Comparison of ENCODE assay signal across 9 cellular contexts in the genomic region with DNA sequence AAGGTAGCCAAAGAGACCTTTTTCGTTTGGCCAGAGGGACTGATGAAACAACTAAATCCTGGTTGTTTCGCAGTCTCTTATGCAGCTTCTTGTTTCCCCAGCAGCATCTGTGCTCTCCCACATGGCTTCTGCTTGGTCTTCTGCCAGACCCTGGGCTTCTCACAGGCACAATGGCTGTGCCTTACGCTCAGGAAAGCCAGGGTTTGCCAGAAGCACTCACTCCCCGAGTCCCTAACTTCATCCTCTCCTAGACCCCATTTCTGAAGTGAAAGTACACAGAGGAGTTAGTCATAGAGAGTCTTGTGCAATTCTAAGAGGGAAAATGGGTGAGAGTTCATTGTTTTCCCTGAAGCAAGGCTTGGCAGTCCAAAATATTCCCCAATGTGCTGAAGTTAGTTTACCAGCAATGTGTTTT.
DNase-seq lines count a peak whose midpoint lies in the region; ATAC-seq and TF ChIP-seq lines count a peak whose summit lies in the region.
"Had no signal": no experiment of that assay in that cellular context is flagged by ENCODE, and none has a peak within 500 bp of the region (broad histone marks: within the 10 kb centered on the region; RNA-seq: fewer than 3 reads in every experiment).

No MANE protein-coding gene starts in this region.

- ATAC-seq in Panc1 (peak; percentile 26; the same call in 1 of the 2 replicates), HG02970 (IDR thresholded peaks at IDR 0.05; ENCODE audit: low FRiP score, unreplicated experiment) (no peak), GM18909 (IDR thresholded peaks at IDR 0.05; ENCODE audit: poor library complexity, unreplicated experiment) (no peak)
- no peak for ATAC-seq in stimulated activated naive CD8-positive, alpha-beta T cell treated with anti-CD3 and anti-CD28 coated beads, Interleukin-15, amount 100 ng/mL, for 72 hours

- TF ChIP-seq EP300 in ovary (IDR thresholded peaks at IDR 0.05): peak; percentile 83

- H3K9me3 Mint-ChIP-seq in stimulated activated naive CD8-positive, alpha-beta T cell treated with anti-CD3 and anti-CD28 coated beads, Interleukin-15, amount 100 ng/mL, for 72 hours: no peaks in the 10 kb centered on the region

- no peaks in the 10 kb centered on the region for H3K4me1 Mint-ChIP-seq in stimulated activated naive CD8-positive, alpha-beta T cell treated with anti-CD3 and anti-CD28 coated beads, Interleukin-15, amount 100 ng/mL, for 72 hours

- H3K27ac ChIP-seq in Panc1 (ENCODE audit: low read length): peak overlapping the region; percentile 5; the same call in 1 of the 2 replicates
- peak overlapping the region; percentile 67 to 81 for H3K27ac ChIP-seq in ovary

- H3K27ac Mint-ChIP-seq in stimulated activated naive CD8-positive, alpha-beta T cell treated with anti-CD3 and anti-CD28 coated beads, Interleukin-15, amount 100 ng/mL, for 72 hours: no peak overlapping the region

- no peaks in the 10 kb centered on the region for H3K27me3 Mint-ChIP-seq in stimulated activated naive CD8-positive, alpha-beta T cell treated with anti-CD3 and anti-CD28 coated beads, Interleukin-15, amount 100 ng/mL, for 72 hours

- TF ChIP-seq POLR2A in ovary (IDR thresholded peaks at IDR 0.05): peak; percentile 49

- BruUV-seq in Panc1 (replicated peaks; lab: Mats Ljungman, UMichigan): no TSS peak

- 14 to 20% (median 15%) methylated on average over 4 of the region's 4 CpGs for WGBS in ovary, 3 donors

- in situ Hi-C loops in Panc1 (cut with HindIII; ENCODE audit: low pct_unique_long_range_greater_than_20kb, low sequenced_read_pairs): no loop called here

- H3K9me3 ChIP-seq in Panc1 (ENCODE audit: control insufficient read depth, insufficient read depth, low read depth, low read length) (no peaks in the 10 kb centered on the region), ovary (no peaks in the 10 kb centered on the region)

- H3K4me1 ChIP-seq in Panc1 (ENCODE audit: control insufficient read depth, insufficient read depth, low read length) (no peaks in the 10 kb centered on the region), ovary (ENCODE audit: insufficient read depth) (peaks cover 9% of the 10 kb centered on the region)

- no peak overlapping the region for H3K4me3 Mint-ChIP-seq in stimulated activated naive CD8-positive, alpha-beta T cell treated with anti-CD3 and anti-CD28 coated beads, Interleukin-15, amount 100 ng/mL, for 72 hours

- DNase-seq in AG20443 (ENCODE audit: low spot score): peak; percentile 76
- no peak for DNase-seq in Panc1 (ENCODE audit: low read depth, low spot score)
- peak; percentile 88 for DNase-seq in fibroblast of peridontal ligament (ENCODE audit: extremely low read depth)
- DNase-seq in ovary: peak; percentile 74 to 86 (median 84)
- DNase-seq in cortex of kidney (lab: John Stamatoyannopoulos, UW): no peak
- DNase-seq in stimulated activated naive CD8-positive, alpha-beta T cell treated with anti-CD3 and anti-CD28 coated beads, Interleukin-15, amount 100 ng/mL, for 72 hours: no peak
- DNase-seq: NCI-H2107 had no signal

- POLR2A ChIA-PET in Panc1 (lab: Charles Lee): no interaction called here

- no peak for TF ChIP-seq CTCF in Panc1 (IDR thresholded peaks at IDR 0.05)
- TF ChIP-seq CTCF in ovary (IDR thresholded peaks at IDR 0.05): no peak

- CTCF ChIA-PET in Panc1 (lab: Charles Lee): no interaction called here

- H3K4me3 ChIP-seq in Panc1 (ENCODE audit: low read depth in 2 of 2, low read length in 2 of 2): no peak overlapping the region
- peak overlapping the region; percentile 7 for H3K4me3 ChIP-seq in ovary

- intact Hi-C loops in Panc1 (cut with micrococcal nuclease; ENCODE audit: unreplicated experiment): no loop called here
- intact Hi-C loops in ovary (cut with DNase I): no loop called here

- H3K36me3 ChIP-seq in Panc1 (ENCODE audit: control insufficient read depth, insufficient read depth, low read length) (no peaks in the 10 kb centered on the region), ovary (no peaks in the 10 kb centered on the region)

- H3K27me3 ChIP-seq in Panc1 (ENCODE audit: control insufficient read depth, insufficient read depth, low read length) (no peaks in the 10 kb centered on the region), ovary (no peaks in the 10 kb centered on the region)

Comparison
In these comparisons a context has a peak if more than half of its experiments do, and no peak if none do; other contexts are left out.
1. DNase-seq: peak in AG20443 (single experiment), fibroblast of peridontal ligament (single experiment) and ovary (5 of 5); none in Panc1 (single experiment), cortex of kidney (single experiment) and stimulated activated naive CD8-positive, alpha-beta T cell treated with anti-CD3 and anti-CD28 coated beads, Interleukin-15, amount 100 ng/mL, for 72 hours (0 of 2).